24 cellular contexts compared by ENCODE assay signal in the genomic region with DNA sequence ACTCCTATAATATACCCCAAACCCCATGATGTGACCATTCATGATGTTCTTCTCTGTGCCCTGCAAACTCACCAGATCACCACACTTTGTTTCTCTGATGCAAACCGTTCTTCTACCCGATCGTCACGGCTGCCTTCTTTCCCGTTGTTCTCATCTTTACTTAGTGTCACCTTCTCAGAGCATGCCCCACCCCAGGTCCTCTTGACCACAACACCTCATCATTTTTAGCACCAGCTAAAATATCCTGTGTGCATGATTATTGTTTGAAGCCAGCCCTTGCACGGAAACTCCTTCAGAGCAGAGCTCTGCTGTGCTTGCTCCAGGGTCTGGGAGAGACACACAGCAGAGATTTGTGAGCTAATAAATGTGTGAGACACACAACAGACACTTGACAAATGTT.
"Had no signal": no experiment of that assay in that cellular context is flagged by ENCODE, and none has a peak within 500 bp of the region (broad histone marks: within the 10 kb centered on the region; RNA-seq: fewer than 3 reads in every experiment).

No MANE protein-coding gene starts in this region.

- H3K27ac ChIP-seq: colonic mucosa, epithelial cell of prostate, esophagus squamous epithelium, gastrocnemius medialis, heart right ventricle, left lung, lower lobe of right lung had no signal

- DNase-seq: colonic mucosa; cortex of kidney; effector CD8-positive, alpha-beta T cell; effector memory CD8-positive, alpha-beta T cell; endodermal cell; erythroblast; esophagus squamous epithelium; foreskin fibroblast; foreskin melanocyte; gastrocnemius medialis; glutamatergic neuron; head of caudate nucleus; heart right ventricle; hippocampal formation; left cardiac atrium; left lung; left ventricle myocardium superior; mesenchymal stem cell; mucosa of descending colon had no signal

- H3K9me3 ChIP-seq: colonic mucosa, gastrocnemius medialis had no signal

- H3K27me3 ChIP-seq: colonic mucosa, gastrocnemius medialis, heart right ventricle, left lung had no signal

- FAIRE-seq: endometrium, islet of Langerhans, keratinocyte had no signal

- H3K36me3 ChIP-seq: colonic mucosa, esophagus squamous epithelium, gastrocnemius medialis, heart right ventricle, left lung, lower lobe of right lung had no signal

- ATAC-seq: effector memory CD8-positive, alpha-beta T cell; gastrocnemius medialis; heart right ventricle; left cardiac atrium; left lung; left ventricle myocardium superior; lower lobe of right lung; mucosa of descending colon had no signal

- H3K4me3 ChIP-seq: colonic mucosa, esophagus squamous epithelium, gastrocnemius medialis, heart right ventricle, left lung, lower lobe of right lung, mucosa of descending colon had no signal

- H3K4me1 ChIP-seq: colonic mucosa, esophagus squamous epithelium, gastrocnemius medialis, heart right ventricle, left lung, lower lobe of right lung had no signal
